Comparison of ENCODE assay signal across 1 cellular context in the genomic region with DNA sequence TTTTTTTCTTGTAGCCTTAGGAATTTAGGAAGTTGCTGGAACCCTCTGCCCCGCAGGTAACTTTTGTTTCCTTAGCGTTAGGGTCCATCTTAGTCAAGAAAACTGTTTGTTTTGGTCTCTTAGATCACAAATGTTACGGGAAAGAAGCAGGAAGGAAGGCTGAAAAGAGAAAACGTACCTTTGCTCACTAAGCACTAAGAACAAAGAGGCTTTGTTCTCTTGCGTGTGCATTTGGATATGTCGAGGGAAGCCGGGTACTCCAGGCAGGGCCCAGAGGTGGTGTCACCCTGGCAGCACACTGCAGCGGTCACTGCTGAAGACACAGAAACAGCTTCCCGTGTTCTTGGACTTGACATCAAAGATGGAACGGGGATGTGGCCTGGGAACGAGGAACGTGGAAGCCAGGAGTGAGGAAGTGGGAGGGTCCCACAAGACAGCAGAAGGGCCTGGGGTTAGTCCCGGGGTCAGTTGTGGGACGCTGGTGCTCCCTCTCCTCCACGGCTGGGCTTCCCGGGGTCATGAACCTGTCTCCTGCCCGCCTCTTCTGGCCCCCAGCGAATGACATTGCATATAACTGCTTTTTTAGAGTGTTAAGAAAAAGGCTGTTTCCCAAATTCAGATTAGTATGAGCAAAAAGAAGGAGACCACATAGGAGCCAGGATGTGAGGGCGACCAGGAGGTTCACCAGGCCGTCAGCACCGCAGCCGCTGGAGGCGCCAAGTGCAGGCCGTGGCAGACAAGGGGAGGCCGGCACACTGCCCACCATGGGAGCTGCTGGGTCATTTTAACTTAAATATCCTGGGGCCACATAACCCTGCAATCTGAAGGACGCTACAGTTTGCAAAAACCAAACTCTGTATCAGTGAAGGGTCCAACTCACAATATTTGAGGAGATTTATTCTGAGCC.
A peak's percentile ranks its signal among the peaks of the same experiment; 100 is the strongest.
TF ChIP-seq lines count a peak whose summit lies in the region.

No MANE protein-coding gene starts in this region.

TF ChIP-seq in HepG2, 621 proteins besides CTCF, POLR2A, EP300 and RAD21 (continued from another document and continues in another):
- no peak for TF ChIP-seq ESRRA (CRISPR knock-in tag; IDR thresholded peaks at IDR 0.05; ENCODE audit: low read depth)
- TF ChIP-seq, protein P1, sequence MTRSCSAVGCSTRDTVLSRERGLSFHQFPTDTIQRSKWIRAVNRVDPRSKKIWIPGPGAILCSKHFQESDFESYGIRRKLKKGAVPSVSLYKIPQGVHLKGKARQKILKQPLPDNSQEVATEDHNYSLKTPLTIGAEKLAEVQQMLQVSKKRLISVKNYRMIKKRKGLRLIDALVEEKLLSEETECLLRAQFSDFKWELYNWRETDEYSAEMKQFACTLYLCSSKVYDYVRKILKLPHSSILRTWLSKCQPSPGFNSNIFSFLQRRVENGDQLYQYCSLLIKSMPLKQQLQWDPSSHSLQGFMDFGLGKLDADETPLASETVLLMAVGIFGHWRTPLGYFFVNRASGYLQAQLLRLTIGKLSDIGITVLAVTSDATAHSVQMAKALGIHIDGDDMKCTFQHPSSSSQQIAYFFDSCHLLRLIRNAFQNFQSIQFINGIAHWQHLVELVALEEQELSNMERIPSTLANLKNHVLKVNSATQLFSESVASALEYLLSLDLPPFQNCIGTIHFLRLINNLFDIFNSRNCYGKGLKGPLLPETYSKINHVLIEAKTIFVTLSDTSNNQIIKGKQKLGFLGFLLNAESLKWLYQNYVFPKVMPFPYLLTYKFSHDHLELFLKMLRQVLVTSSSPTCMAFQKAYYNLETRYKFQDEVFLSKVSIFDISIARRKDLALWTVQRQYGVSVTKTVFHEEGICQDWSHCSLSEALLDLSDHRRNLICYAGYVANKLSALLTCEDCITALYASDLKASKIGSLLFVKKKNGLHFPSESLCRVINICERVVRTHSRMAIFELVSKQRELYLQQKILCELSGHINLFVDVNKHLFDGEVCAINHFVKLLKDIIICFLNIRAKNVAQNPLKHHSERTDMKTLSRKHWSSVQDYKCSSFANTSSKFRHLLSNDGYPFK (CRISPR knock-in tag; IDR thresholded peaks at IDR 0.05; ENCODE audit: borderline replicate concordance): peak; percentile 45; the same call in 1 of the 2 replicates
- no peak for TF ChIP-seq ZBTB42 (CRISPR knock-in tag; IDR thresholded peaks at IDR 0.05)
- TF ChIP-seq, protein P2, sequence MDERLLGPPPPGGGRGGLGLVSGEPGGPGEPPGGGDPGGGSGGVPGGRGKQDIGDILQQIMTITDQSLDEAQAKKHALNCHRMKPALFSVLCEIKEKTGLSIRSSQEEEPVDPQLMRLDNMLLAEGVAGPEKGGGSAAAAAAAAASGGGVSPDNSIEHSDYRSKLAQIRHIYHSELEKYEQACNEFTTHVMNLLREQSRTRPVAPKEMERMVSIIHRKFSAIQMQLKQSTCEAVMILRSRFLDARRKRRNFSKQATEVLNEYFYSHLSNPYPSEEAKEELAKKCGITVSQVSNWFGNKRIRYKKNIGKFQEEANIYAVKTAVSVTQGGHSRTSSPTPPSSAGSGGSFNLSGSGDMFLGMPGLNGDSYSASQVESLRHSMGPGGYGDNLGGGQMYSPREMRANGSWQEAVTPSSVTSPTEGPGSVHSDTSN (CRISPR knock-in tag; IDR thresholded peaks at IDR 0.05): no peak
- TF ChIP-seq, protein P3, sequence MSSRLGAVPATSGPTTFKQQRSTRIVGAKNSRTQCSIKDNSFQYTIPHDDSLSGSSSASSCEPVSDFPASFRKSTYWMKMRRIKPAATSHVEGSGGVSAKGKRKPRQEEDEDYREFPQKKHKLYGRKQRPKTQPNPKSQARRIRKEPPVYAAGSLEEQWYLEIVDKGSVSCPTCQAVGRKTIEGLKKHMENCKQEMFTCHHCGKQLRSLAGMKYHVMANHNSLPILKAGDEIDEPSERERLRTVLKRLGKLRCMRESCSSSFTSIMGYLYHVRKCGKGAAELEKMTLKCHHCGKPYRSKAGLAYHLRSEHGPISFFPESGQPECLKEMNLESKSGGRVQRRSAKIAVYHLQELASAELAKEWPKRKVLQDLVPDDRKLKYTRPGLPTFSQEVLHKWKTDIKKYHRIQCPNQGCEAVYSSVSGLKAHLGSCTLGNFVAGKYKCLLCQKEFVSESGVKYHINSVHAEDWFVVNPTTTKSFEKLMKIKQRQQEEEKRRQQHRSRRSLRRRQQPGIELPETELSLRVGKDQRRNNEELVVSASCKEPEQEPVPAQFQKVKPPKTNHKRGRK (CRISPR knock-in tag; IDR thresholded peaks at IDR 0.05): no peak
- TF ChIP-seq SYNCRIP (IDR thresholded peaks at IDR 0.05; ENCODE audit: insufficient read depth, low read depth, low read length): no peak
- no peak for TF ChIP-seq CENPT (CRISPR knock-in tag; IDR thresholded peaks at IDR 0.05; ENCODE audit: low read depth)
- TF ChIP-seq, protein P4, sequence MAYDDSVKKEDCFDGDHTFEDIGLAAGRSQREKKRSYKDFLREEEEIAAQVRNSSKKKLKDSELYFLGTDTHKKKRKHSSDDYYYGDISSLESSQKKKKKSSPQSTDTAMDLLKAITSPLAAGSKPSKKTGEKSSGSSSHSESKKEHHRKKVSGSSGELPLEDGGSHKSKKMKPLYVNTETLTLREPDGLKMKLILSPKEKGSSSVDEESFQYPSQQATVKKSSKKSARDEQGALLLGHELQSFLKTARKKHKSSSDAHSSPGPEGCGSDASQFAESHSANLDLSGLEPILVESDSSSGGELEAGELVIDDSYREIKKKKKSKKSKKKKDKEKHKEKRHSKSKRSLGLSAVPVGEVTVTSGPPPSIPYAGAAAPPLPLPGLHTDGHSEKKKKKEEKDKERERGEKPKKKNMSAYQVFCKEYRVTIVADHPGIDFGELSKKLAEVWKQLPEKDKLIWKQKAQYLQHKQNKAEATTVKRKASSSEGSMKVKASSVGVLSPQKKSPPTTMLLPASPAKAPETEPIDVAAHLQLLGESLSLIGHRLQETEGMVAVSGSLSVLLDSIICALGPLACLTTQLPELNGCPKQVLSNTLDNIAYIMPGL (CRISPR knock-in tag; IDR thresholded peaks at IDR 0.05; ENCODE audit: borderline replicate concordance in 1 of 2, low read depth in 1 of 2): peak; percentile 23 to 46; a peak in 2 of 4 replicates
- TF ChIP-seq, protein P5, sequence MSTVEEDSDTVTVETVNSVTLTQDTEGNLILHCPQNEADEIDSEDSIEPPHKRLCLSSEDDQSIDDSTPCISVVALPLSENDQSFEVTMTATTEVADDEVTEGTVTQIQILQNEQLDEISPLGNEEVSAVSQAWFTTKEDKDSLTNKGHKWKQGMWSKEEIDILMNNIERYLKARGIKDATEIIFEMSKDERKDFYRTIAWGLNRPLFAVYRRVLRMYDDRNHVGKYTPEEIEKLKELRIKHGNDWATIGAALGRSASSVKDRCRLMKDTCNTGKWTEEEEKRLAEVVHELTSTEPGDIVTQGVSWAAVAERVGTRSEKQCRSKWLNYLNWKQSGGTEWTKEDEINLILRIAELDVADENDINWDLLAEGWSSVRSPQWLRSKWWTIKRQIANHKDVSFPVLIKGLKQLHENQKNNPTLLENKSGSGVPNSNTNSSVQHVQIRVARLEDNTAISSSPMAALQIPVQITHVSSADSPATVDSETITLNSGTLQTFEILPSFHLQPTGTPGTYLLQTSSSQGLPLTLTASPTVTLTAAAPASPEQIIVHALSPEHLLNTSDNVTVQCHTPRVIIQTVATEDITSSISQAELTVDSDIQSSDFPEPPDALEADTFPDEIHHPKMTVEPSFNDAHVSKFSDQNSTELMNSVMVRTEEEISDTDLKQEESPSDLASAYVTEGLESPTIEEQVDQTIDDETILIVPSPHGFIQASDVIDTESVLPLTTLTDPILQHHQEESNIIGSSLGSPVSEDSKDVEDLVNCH (CRISPR knock-in tag; IDR thresholded peaks at IDR 0.05): no peak
- TF ChIP-seq KDM2A (CRISPR knock-in tag; IDR thresholded peaks at IDR 0.05; ENCODE audit: borderline replicate concordance, low read depth): peak; percentile 60; the same call in 1 of the 2 replicates
- no peak for TF ChIP-seq ELF4 (CRISPR knock-in tag; IDR thresholded peaks at IDR 0.05; ENCODE audit: borderline replicate concordance)
- TF ChIP-seq, protein P6, sequence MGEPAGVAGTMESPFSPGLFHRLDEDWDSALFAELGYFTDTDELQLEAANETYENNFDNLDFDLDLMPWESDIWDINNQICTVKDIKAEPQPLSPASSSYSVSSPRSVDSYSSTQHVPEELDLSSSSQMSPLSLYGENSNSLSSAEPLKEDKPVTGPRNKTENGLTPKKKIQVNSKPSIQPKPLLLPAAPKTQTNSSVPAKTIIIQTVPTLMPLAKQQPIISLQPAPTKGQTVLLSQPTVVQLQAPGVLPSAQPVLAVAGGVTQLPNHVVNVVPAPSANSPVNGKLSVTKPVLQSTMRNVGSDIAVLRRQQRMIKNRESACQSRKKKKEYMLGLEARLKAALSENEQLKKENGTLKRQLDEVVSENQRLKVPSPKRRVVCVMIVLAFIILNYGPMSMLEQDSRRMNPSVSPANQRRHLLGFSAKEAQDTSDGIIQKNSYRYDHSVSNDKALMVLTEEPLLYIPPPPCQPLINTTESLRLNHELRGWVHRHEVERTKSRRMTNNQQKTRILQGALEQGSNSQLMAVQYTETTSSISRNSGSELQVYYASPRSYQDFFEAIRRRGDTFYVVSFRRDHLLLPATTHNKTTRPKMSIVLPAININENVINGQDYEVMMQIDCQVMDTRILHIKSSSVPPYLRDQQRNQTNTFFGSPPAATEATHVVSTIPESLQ (CRISPR knock-in tag; conservative IDR thresholded peaks at IDR 0.05): no peak
- no peak for TF ChIP-seq KLF12 (CRISPR knock-in tag; IDR thresholded peaks at IDR 0.05; ENCODE audit: borderline replicate concordance)
- TF ChIP-seq, protein P7, sequence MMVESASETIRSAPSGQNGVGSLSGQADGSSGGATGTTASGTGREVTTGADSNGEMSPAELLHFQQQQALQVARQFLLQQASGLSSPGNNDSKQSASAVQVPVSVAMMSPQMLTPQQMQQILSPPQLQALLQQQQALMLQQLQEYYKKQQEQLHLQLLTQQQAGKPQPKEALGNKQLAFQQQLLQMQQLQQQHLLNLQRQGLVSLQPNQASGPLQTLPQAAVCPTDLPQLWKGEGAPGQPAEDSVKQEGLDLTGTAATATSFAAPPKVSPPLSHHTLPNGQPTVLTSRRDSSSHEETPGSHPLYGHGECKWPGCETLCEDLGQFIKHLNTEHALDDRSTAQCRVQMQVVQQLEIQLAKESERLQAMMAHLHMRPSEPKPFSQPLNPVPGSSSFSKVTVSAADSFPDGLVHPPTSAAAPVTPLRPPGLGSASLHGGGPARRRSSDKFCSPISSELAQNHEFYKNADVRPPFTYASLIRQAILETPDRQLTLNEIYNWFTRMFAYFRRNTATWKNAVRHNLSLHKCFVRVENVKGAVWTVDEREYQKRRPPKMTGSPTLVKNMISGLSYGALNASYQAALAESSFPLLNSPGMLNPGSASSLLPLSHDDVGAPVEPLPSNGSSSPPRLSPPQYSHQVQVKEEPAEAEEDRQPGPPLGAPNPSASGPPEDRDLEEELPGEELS (CRISPR knock-in tag; IDR thresholded peaks at IDR 0.05): peak; percentile 53
- TF ChIP-seq ZEB1 (IDR thresholded peaks at IDR 0.05; ENCODE audit: insufficient replicate concordance, low read depth): no peak
- no peak for TF ChIP-seq HNRNPK (IDR thresholded peaks at IDR 0.05; ENCODE audit: low read depth, low read length, poor library complexity, severe bottlenecking)
- peak; percentile 34; the same call in 1 of the 2 replicates for TF ChIP-seq STAG1 (CRISPR knock-in tag; IDR thresholded peaks at IDR 0.05)
- no peak for TF ChIP-seq FIP1L1 (IDR thresholded peaks at IDR 0.05; ENCODE audit: borderline replicate concordance, insufficient read depth, low read depth, low read length)
- no peak for TF ChIP-seq ARNT (IDR thresholded peaks at IDR 0.05)
- TF ChIP-seq, protein P8, sequence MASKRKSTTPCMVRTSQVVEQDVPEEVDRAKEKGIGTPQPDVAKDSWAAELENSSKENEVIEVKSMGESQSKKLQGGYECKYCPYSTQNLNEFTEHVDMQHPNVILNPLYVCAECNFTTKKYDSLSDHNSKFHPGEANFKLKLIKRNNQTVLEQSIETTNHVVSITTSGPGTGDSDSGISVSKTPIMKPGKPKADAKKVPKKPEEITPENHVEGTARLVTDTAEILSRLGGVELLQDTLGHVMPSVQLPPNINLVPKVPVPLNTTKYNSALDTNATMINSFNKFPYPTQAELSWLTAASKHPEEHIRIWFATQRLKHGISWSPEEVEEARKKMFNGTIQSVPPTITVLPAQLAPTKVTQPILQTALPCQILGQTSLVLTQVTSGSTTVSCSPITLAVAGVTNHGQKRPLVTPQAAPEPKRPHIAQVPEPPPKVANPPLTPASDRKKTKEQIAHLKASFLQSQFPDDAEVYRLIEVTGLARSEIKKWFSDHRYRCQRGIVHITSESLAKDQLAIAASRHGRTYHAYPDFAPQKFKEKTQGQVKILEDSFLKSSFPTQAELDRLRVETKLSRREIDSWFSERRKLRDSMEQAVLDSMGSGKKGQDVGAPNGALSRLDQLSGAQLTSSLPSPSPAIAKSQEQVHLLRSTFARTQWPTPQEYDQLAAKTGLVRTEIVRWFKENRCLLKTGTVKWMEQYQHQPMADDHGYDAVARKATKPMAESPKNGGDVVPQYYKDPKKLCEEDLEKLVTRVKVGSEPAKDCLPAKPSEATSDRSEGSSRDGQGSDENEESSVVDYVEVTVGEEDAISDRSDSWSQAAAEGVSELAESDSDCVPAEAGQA (IDR thresholded peaks at IDR 0.05; ENCODE audit: low read depth): no peak
- TF ChIP-seq, protein P8 (CRISPR knock-in tag; IDR thresholded peaks at IDR 0.05; ENCODE audit: borderline replicate concordance): no peak
- no peak for TF ChIP-seq JUNB (CRISPR knock-in tag; IDR thresholded peaks at IDR 0.05; ENCODE audit: borderline replicate concordance)
- no peak; the same call in 1 of the 2 replicates for TF ChIP-seq NFYB (CRISPR knock-in tag; IDR thresholded peaks at IDR 0.05)
- TF ChIP-seq ZNF720 (CRISPR knock-in tag; IDR thresholded peaks at IDR 0.05): no peak
- TF ChIP-seq DPF2 (CRISPR knock-in tag; IDR thresholded peaks at IDR 0.05; ENCODE audit: borderline replicate concordance, low read depth): peak; percentile 42; the same call in 1 of the 2 replicates
- no peak for TF ChIP-seq PHB2 (IDR thresholded peaks at IDR 0.05; ENCODE audit: partially characterized antibody)
- TF ChIP-seq ETV5 (CRISPR knock-in tag; IDR thresholded peaks at IDR 0.05; ENCODE audit: borderline replicate concordance): peak; percentile 70; the same call in 1 of the 2 replicates
- no peak for TF ChIP-seq SP4 (CRISPR knock-in tag; IDR thresholded peaks at IDR 0.05)
- no peak for TF ChIP-seq ZBTB1 (CRISPR knock-in tag; IDR thresholded peaks at IDR 0.05; ENCODE audit: borderline replicate concordance)
- no peak for TF ChIP-seq ZNF136 (CRISPR knock-in tag; IDR thresholded peaks at IDR 0.05; ENCODE audit: low read depth)
